In genomic region chr4:77776182-77777134, GRCh38 we compare ENCODE assay signal across 14 cellular contexts. TPM values are rescaled to one million over a fixed set of nuclear protein-coding genes. Genes with fewer than 3 reads are reported as not detected.
DNase-seq lines count a peak whose midpoint lies in the region; ATAC-seq and TF ChIP-seq lines count a peak whose summit lies in the region.
"Had no signal": no experiment of that assay in that cellular context is flagged by ENCODE, and none has a peak within 500 bp of the region (broad histone marks: within the 10 kb centered on the region; RNA-seq: fewer than 3 reads in every experiment).

No MANE protein-coding gene starts in this region.

- no peak for DNase-seq in activated naive CD4-positive, alpha-beta T cell treated with anti-CD3 and anti-CD28 coated beads for 36 hours
- no peak for DNase-seq in activated naive CD8-positive, alpha-beta T cell treated with anti-CD3 and anti-CD28 coated beads, Interleukin-2, amount 50 U/mL, for 24 hours
- DNase-seq in left colon, result peak in 1 of 2 donors; percentile 21
- DNase-seq in transverse colon, result peak; percentile 31
- DNase-seq in upper lobe of left lung, result no peak
- DNase-seq in H9, result no peak
- DNase-seq in SIG-M5 (lab: John Stamatoyannopoulos, UW), result no peak
- DNase-seq: activated CD4-positive, alpha-beta T cell treated with anti-CD3 and anti-CD28 coated beads, Interleukin-2, amount 10 ng/mL, durations not matched to agents 24 days and 14 days; activated gamma-delta T cell treated with Interleukin-2 at 50 U/mL for 16 hours; kidney glomerular epithelial cell; NCI-H2029 treated with DMSO at 0.1 percent for 48 hours had no signal

- TF ChIP-seq CTCF in transverse colon (IDR thresholded peaks at IDR 0.05), result no peak
- no peak for TF ChIP-seq CTCF in upper lobe of left lung (IDR thresholded peaks at IDR 0.05)
- TF ChIP-seq CTCF in H9 (conservative IDR thresholded peaks at IDR 0.05), result no peak

- no peak overlapping the region for H3K9ac ChIP-seq in H9 (ENCODE audit: extremely low read depth, insufficient read length, low read length)

- no peaks in the 10 kb centered on the region for H4K20me1 ChIP-seq in H9 (ENCODE audit: control insufficient read depth, insufficient read depth, insufficient read length)

- H3K9me3 ChIP-seq in transverse colon, result no peaks in the 10 kb centered on the region
- no peaks in the 10 kb centered on the region for H3K9me3 ChIP-seq in upper lobe of left lung
- no peaks in the 10 kb centered on the region for H3K9me3 ChIP-seq in H9 (ENCODE audit: control insufficient read depth, low read depth, low read length)

- no peak overlapping the region for H2BK20ac ChIP-seq in H9 (ENCODE audit: low read depth, low read length, poor library complexity, severe bottlenecking)

- H3K36me3 ChIP-seq in transverse colon, result no peaks in the 10 kb centered on the region
- H3K36me3 ChIP-seq in upper lobe of left lung, result peaks cover 0 to 17% (median 13%) of the 10 kb centered on the region in 4 donors

- H3K4me3 ChIP-seq in transverse colon, result no peak overlapping the region
- H3K4me3 ChIP-seq in upper lobe of left lung, result no peak overlapping the region
- H3K4me3 ChIP-seq: coronary artery had no signal

- no peak overlapping the region for H2BK120ac ChIP-seq in H9 (ENCODE audit: low read depth, low read length, poor library complexity, severe bottlenecking)

- H3K18ac ChIP-seq in H9 (ENCODE audit: insufficient read length, low read depth, low read length), result no peak overlapping the region

- H3K27ac Mint-ChIP-seq in activated naive CD4-positive, alpha-beta T cell treated with anti-CD3 and anti-CD28 coated beads, Interleukin-2, amount 50 U/mL, for 24 hours, result peak overlapping the region; percentile 85
- H3K27ac Mint-ChIP-seq in activated naive CD4-positive, alpha-beta T cell treated with anti-CD3 and anti-CD28 coated beads for 36 hours, result no peak overlapping the region
- H3K27ac Mint-ChIP-seq in activated naive CD8-positive, alpha-beta T cell treated with anti-CD3 and anti-CD28 coated beads, Interleukin-2, amount 50 U/mL, for 24 hours, result peak overlapping the region; percentile 63
- H3K27ac Mint-ChIP-seq in H9, result 0 out of 7 replicates have a peak overlapping the region, but pooled peaks of 1 of the 3 experiments have one; percentile 11
- H3K27ac Mint-ChIP-seq: activated CD4-positive, alpha-beta T cell treated with anti-CD3 and anti-CD28 coated beads, Interleukin-2, amount 10 ng/mL, durations not matched to agents 24 days and 14 days had no signal

- WGBS in transverse colon (ENCODE audit: low coverage in 1 of 2), 2 donors, result 42 to 54% methylated on average over 5 to 6 of the region's 6 CpGs
- 71 to 75% methylated on average over 6 of the region's 6 CpGs for WGBS in upper lobe of left lung, 2 donors
- no CpG with 5 or more reads among the region's 6 CpGs for WGBS in H9 (ENCODE audit: extremely low coverage, insufficient read length, low lambda C conversion rate)

- no peak overlapping the region for H3K4me2 ChIP-seq in H9 (ENCODE audit: insufficient read depth, insufficient read length, low read length)

- H3K27ac ChIP-seq in transverse colon (peak overlapping the region; percentile 13 to 45 (median 24)), upper lobe of left lung (no peak overlapping the region), H9 (ENCODE audit: insufficient read length, low read depth, low read length) (no peak overlapping the region)
- H3K27ac ChIP-seq: coronary artery had no signal

- H3K56ac ChIP-seq in H9 (ENCODE audit: insufficient read length, low read depth, low read length), result no peak overlapping the region

- no peak overlapping the region for H2BK12ac ChIP-seq in H9 (ENCODE audit: insufficient read length, low read depth, low read length)

- no peaks in the 10 kb centered on the region for H3K79me1 ChIP-seq in H9 (ENCODE audit: insufficient read depth, low read depth, low read length, poor library complexity, severe bottlenecking)

- CTCF ChIA-PET in activated naive CD4-positive, alpha-beta T cell treated with anti-CD3 and anti-CD28 coated beads for 36 hours (lab: Charles Lee), result no interaction called here

- no peak overlapping the region for H4K5ac ChIP-seq in H9 (ENCODE audit: insufficient read length, low read depth, low read length)

- intact Hi-C loops in activated naive CD4-positive, alpha-beta T cell treated with anti-CD3 and anti-CD28 coated beads for 36 hours (cut with micrococcal nuclease), result loop anchor here (5.0 kb wide), 1 partner anchor 39 kb away; no protein-coding TSS in a partner anchor
- intact Hi-C loops in left colon (cut with DNase I, micrococcal nuclease), result no loop called here
- intact Hi-C loops in transverse colon (cut with DNase I; ENCODE audit: low total_unique reads), result no loop called here

- H3K27me3 ChIP-seq in transverse colon, result no peaks in the 10 kb centered on the region
- H3K27me3 ChIP-seq in upper lobe of left lung, result no peaks in the 10 kb centered on the region
- H3K27me3 ChIP-seq in H9 (ENCODE audit: insufficient read depth, low read length), result no peaks in the 10 kb centered on the region

- H3K4ac ChIP-seq in H9 (ENCODE audit: low read depth, low read length), result no peak overlapping the region

- no peak overlapping the region for H4K91ac ChIP-seq in H9 (ENCODE audit: insufficient read length, low read depth, low read length)

- no peak for TF ChIP-seq POLR2A in transverse colon (IDR thresholded peaks at IDR 0.05)
- no peak for TF ChIP-seq POLR2A in upper lobe of left lung (IDR thresholded peaks at IDR 0.05)

- H3K79me2 ChIP-seq in H9 (ENCODE audit: insufficient read depth, low read length), result no peaks in the 10 kb centered on the region

- H2AFZ ChIP-seq in H9 (ENCODE audit: low read length), result no peak overlapping the region

- H3K36me3 Mint-ChIP-seq in activated naive CD4-positive, alpha-beta T cell treated with anti-CD3 and anti-CD28 coated beads, Interleukin-2, amount 50 U/mL, for 24 hours, result peaks cover 12% of the 10 kb centered on the region
- peaks cover 22% of the 10 kb centered on the region for H3K36me3 Mint-ChIP-seq in activated naive CD4-positive, alpha-beta T cell treated with anti-CD3 and anti-CD28 coated beads for 36 hours (ENCODE audit: low read depth)
- peaks cover 30% of the 10 kb centered on the region for H3K36me3 Mint-ChIP-seq in activated naive CD8-positive, alpha-beta T cell treated with anti-CD3 and anti-CD28 coated beads, Interleukin-2, amount 50 U/mL, for 24 hours (ENCODE audit: low read depth)
- peaks cover 0 to 2% (median 0%) of the 10 kb centered on the region in 3 experiments; a peak in 1 of 7 replicates for H3K36me3 Mint-ChIP-seq in H9 (ENCODE audit: insufficient read depth in 1 of 3, low read depth in 3 of 3)

- H3T11ph ChIP-seq in H9 (ENCODE audit: low read length), result no peak overlapping the region

- peaks cover 64% of the 10 kb centered on the region for H3K4me1 Mint-ChIP-seq in activated naive CD4-positive, alpha-beta T cell treated with anti-CD3 and anti-CD28 coated beads, Interleukin-2, amount 50 U/mL, for 24 hours
- peaks cover 39% of the 10 kb centered on the region for H3K4me1 Mint-ChIP-seq in activated naive CD4-positive, alpha-beta T cell treated with anti-CD3 and anti-CD28 coated beads for 36 hours (ENCODE audit: low read depth)
- peaks cover 31% of the 10 kb centered on the region for H3K4me1 Mint-ChIP-seq in activated naive CD8-positive, alpha-beta T cell treated with anti-CD3 and anti-CD28 coated beads, Interleukin-2, amount 50 U/mL, for 24 hours
- peaks cover 18 to 22% of the 10 kb centered on the region in 2 experiments for H3K4me1 Mint-ChIP-seq in H9

- no peak for ATAC-seq in activated naive CD8-positive, alpha-beta T cell treated with anti-CD3 and anti-CD28 coated beads, Interleukin-2, amount 50 U/mL, for 24 hours
- peak; percentile 85 for ATAC-seq in left colon
- no peak for ATAC-seq in upper lobe of left lung (ENCODE audit: low FRiP score in 2 of 2)

- TF ChIP-seq EP300 in transverse colon (IDR thresholded peaks at IDR 0.05; ENCODE audit: low read depth), result no peak
- no peak for TF ChIP-seq EP300 in upper lobe of left lung (IDR thresholded peaks at IDR 0.05)

- no peak overlapping the region for H3K23ac ChIP-seq in H9 (ENCODE audit: insufficient read length, low read depth, low read length)

- H3K9me3 Mint-ChIP-seq in activated naive CD4-positive, alpha-beta T cell treated with anti-CD3 and anti-CD28 coated beads, Interleukin-2, amount 50 U/mL, for 24 hours, result no peaks in the 10 kb centered on the region
- no peaks in the 10 kb centered on the region for H3K9me3 Mint-ChIP-seq in activated naive CD4-positive, alpha-beta T cell treated with anti-CD3 and anti-CD28 coated beads for 36 hours
- H3K9me3 Mint-ChIP-seq in activated naive CD8-positive, alpha-beta T cell treated with anti-CD3 and anti-CD28 coated beads, Interleukin-2, amount 50 U/mL, for 24 hours, result peaks cover 3% of the 10 kb centered on the region
- H3K9me3 Mint-ChIP-seq in H9, result no peaks in the 10 kb centered on the region
- H3K9me3 Mint-ChIP-seq: activated CD4-positive, alpha-beta T cell treated with anti-CD3 and anti-CD28 coated beads, Interleukin-2, amount 10 ng/mL, durations not matched to agents 24 days and 14 days; T-helper 1 cell treated with Interleukin-12 subunit alpha and Interleukin-12 subunit beta and Interleukin-4 antibody, amounts not matched to agents 30 μg/mL and 1 μg/mL, for 36 hours had no signal

- in situ Hi-C loops in transverse colon (cut with MboI; ENCODE audit: low pct_ligation_motif_present in 1 of 4, low pct_unique_long_range_greater_than_20kb in 1 of 4, low sequenced_read_pairs in 3 of 4), result no loop called here

- no peak overlapping the region for H3K14ac ChIP-seq in H9 (ENCODE audit: insufficient read depth, low read length)

- no peak overlapping the region for H2BK15ac ChIP-seq in H9 (ENCODE audit: low read depth, low read length)

- H3K4me1 ChIP-seq in transverse colon (peaks cover 2 to 21% (median 19%) of the 10 kb centered on the region in 4 donors), upper lobe of left lung (peaks cover 11 to 21% (median 17%) of the 10 kb centered on the region in 4 donors), H9 (ENCODE audit: insufficient read depth, low read length) (peaks cover 4% of the 10 kb centered on the region; the same call in 1 of the 2 replicates)

- no peak overlapping the region for H2BK5ac ChIP-seq in H9 (ENCODE audit: insufficient read length, low read length)

- H3K23me2 ChIP-seq in H9 (ENCODE audit: insufficient read length, low read depth, low read length, poor library complexity, severe bottlenecking), result no peaks in the 10 kb centered on the region

- H3K27me3 Mint-ChIP-seq in activated naive CD4-positive, alpha-beta T cell treated with anti-CD3 and anti-CD28 coated beads, Interleukin-2, amount 50 U/mL, for 24 hours, result no peaks in the 10 kb centered on the region
- H3K27me3 Mint-ChIP-seq in activated naive CD4-positive, alpha-beta T cell treated with anti-CD3 and anti-CD28 coated beads for 36 hours (ENCODE audit: low read depth), result no peaks in the 10 kb centered on the region
- H3K27me3 Mint-ChIP-seq in activated naive CD8-positive, alpha-beta T cell treated with anti-CD3 and anti-CD28 coated beads, Interleukin-2, amount 50 U/mL, for 24 hours, result no peaks in the 10 kb centered on the region
- no peaks in the 10 kb centered on the region for H3K27me3 Mint-ChIP-seq in H9 (ENCODE audit: low read depth)
- H3K27me3 Mint-ChIP-seq: activated CD4-positive, alpha-beta T cell treated with anti-CD3 and anti-CD28 coated beads, Interleukin-2, amount 10 ng/mL, durations not matched to agents 24 days and 14 days had no signal

- H3K4me3 Mint-ChIP-seq in activated naive CD4-positive, alpha-beta T cell treated with anti-CD3 and anti-CD28 coated beads, Interleukin-2, amount 50 U/mL, for 24 hours, result no peak overlapping the region
- no peak overlapping the region for H3K4me3 Mint-ChIP-seq in activated naive CD4-positive, alpha-beta T cell treated with anti-CD3 and anti-CD28 coated beads for 36 hours
- H3K4me3 Mint-ChIP-seq in activated naive CD8-positive, alpha-beta T cell treated with anti-CD3 and anti-CD28 coated beads, Interleukin-2, amount 50 U/mL, for 24 hours, result no peak overlapping the region
- H3K4me3 Mint-ChIP-seq in H9, result no peak overlapping the region
- H3K4me3 Mint-ChIP-seq: activated CD4-positive, alpha-beta T cell treated with anti-CD3 and anti-CD28 coated beads, Interleukin-2, amount 10 ng/mL, durations not matched to agents 24 days and 14 days; T-helper 1 cell treated with Interleukin-12 subunit alpha and Interleukin-12 subunit beta and Interleukin-4 antibody, amounts not matched to agents 30 μg/mL and 1 μg/mL, for 36 hours had no signal

- no peak overlapping the region for H2AK5ac ChIP-seq in H9 (ENCODE audit: insufficient read length, low read length)

- H4K8ac ChIP-seq in H9 (replicated peaks; ENCODE audit: insufficient read length, low read depth, low read length), result no peak overlapping the region

RNA-seq across cellular contexts. Expression of gene CNOT6L, which starts 42.7 kb away (rescaled TPM):
- 100 to 1,000 TPM; 108 TPM for total RNA-seq in activated naive CD4-positive, alpha-beta T cell treated with anti-CD3 and anti-CD28 coated beads for 36 hours
- total RNA-seq in left colon (10 to 100 TPM; 40.2 to 49.8 TPM), transverse colon (10 to 100 TPM in 2 of 4 donors, 1 to 10 TPM in 2; 2.2 to 30.5 (median 14.9) TPM), upper lobe of left lung (10 to 100 TPM; 16.8 to 61.0 (median 39.1) TPM), H9 (2021) (14.5 and 15.9 TPM in 2 replicates)

Comparison
In these comparisons a context has a peak if more than half of its experiments do, and no peak if none do; other contexts are left out.
1. H3K27ac ChIP-seq: peak in transverse colon (4 of 4); none in upper lobe of left lung (0 of 4) and H9 (single experiment).